7 cellular contexts compared by ENCODE assay signal in genomic region chr16:29604641-29605549, GRCh38. TPM values are rescaled to one million over a fixed set of nuclear protein-coding genes. Genes with fewer than 3 reads are reported as not detected.
DNase-seq lines count a peak whose midpoint lies in the region; ATAC-seq and TF ChIP-seq lines count a peak whose summit lies in the region.
"Not testable (repeated sequence)": the region's sequence is repeated elsewhere in the genome, so short reads cannot be mapped to it uniquely, and the experiment has no call there.

No MANE protein-coding gene starts in this region.

- not testable (repeated sequence) for H3K4me3 Mint-ChIP-seq in T-helper 2 cell treated with Interferon-gamma antibody and Interleukin-4, amounts not matched to agents 5 μg/mL and 100 μg/mL, for 36 hours; activated naive CD8-positive, alpha-beta T cell treated with anti-CD3 and anti-CD28 coated beads, Interleukin-2, amount 10 ng/mL, durations not matched to agents 7 days and 5 days

- H3K9ac ChIP-seq in DND-41 (ENCODE audit: low read depth, low read length) = not testable (repeated sequence)

- H3K36me3 ChIP-seq in DND-41 (ENCODE audit: insufficient read depth, low read length) (peaks cover 20% of the 10 kb centered on the region), MG63 (peaks cover 32% of the 10 kb centered on the region)
- H3K36me3 ChIP-seq in esophagus squamous epithelium = not testable (repeated sequence)

- not testable (repeated sequence) for ATAC-seq in DND-41 (ENCODE audit: insufficient read depth, low read depth); activated naive CD8-positive, alpha-beta T cell treated with anti-CD3 and anti-CD28 coated beads, Interleukin-2, amount 10 ng/mL, durations not matched to agents 7 days and 5 days (ENCODE audit: low read depth)

- peaks cover 89% of the 10 kb centered on the region for H3K79me2 ChIP-seq in DND-41 (ENCODE audit: insufficient read depth, low read length)

- peak overlapping the region; percentile 80 for H3K27ac Mint-ChIP-seq in T-helper 2 cell treated with Interferon-gamma antibody and Interleukin-4, amounts not matched to agents 5 μg/mL and 100 μg/mL, for 36 hours
- H3K27ac Mint-ChIP-seq in activated naive CD8-positive, alpha-beta T cell treated with anti-CD3 and anti-CD28 coated beads, Interleukin-2, amount 10 ng/mL, durations not matched to agents 7 days and 5 days = peak overlapping the region; percentile 72

- H3K27me3 Mint-ChIP-seq in T-helper 2 cell treated with Interferon-gamma antibody and Interleukin-4, amounts not matched to agents 5 μg/mL and 100 μg/mL, for 36 hours (ENCODE audit: low read depth); activated naive CD8-positive, alpha-beta T cell treated with anti-CD3 and anti-CD28 coated beads, Interleukin-2, amount 10 ng/mL, durations not matched to agents 7 days and 5 days: not testable (repeated sequence)

- H3K9me3 ChIP-seq in DND-41 (ENCODE audit: insufficient read depth, low read length, severe bottlenecking); MG63; esophagus squamous epithelium: not testable (repeated sequence)

- peaks cover 42% of the 10 kb centered on the region; the same call in 1 of the 2 replicates for H4K20me1 ChIP-seq in DND-41 (ENCODE audit: insufficient read depth, low read length)

- not testable (repeated sequence) for TF ChIP-seq POLR2A in esophagus squamous epithelium (IDR thresholded peaks at IDR 0.05)

- DNase-seq in DND-41; T-helper 2 cell treated with Interferon-gamma antibody and Interleukin-4, amounts not matched to agents 5 μg/mL and 100 μg/mL, for 36 hours (ENCODE audit: low spot score); activated naive CD8-positive, alpha-beta T cell treated with anti-CD3 and anti-CD28 coated beads, Interleukin-2, amount 10 ng/mL, durations not matched to agents 7 days and 5 days; esophagus squamous epithelium (lab: John Stamatoyannopoulos, UW): not testable (repeated sequence)
- peak; percentile 88 for DNase-seq in MG63
- peak; percentile 86 for DNase-seq in kidney glomerular epithelial cell (lab: John Stamatoyannopoulos, UW)
- peak; percentile 9 for DNase-seq in retina

- POLR2A ChIA-PET in activated naive CD8-positive, alpha-beta T cell treated with anti-CD3 and anti-CD28 coated beads, Interleukin-2, amount 10 ng/mL, durations not matched to agents 7 days and 5 days (lab: Charles Lee) = not testable (repeated sequence)

- not testable (repeated sequence) for H3K4me3 ChIP-seq in DND-41 (ENCODE audit: low read depth in 1 of 2, low read length in 2 of 2); MG63; esophagus squamous epithelium

- H3K36me3 Mint-ChIP-seq in T-helper 2 cell treated with Interferon-gamma antibody and Interleukin-4, amounts not matched to agents 5 μg/mL and 100 μg/mL, for 36 hours (ENCODE audit: low read depth) = peaks cover 12% of the 10 kb centered on the region
- H3K36me3 Mint-ChIP-seq in activated naive CD8-positive, alpha-beta T cell treated with anti-CD3 and anti-CD28 coated beads, Interleukin-2, amount 10 ng/mL, durations not matched to agents 7 days and 5 days = not testable (repeated sequence)

- peak overlapping the region; percentile 31; the same call in 1 of the 2 replicates for H3K4me2 ChIP-seq in DND-41 (ENCODE audit: insufficient read depth, low read length)

- TF ChIP-seq CTCF in DND-41 (IDR thresholded peaks at IDR 0.05; ENCODE audit: borderline replicate concordance, extremely low read depth, low read length, poor library complexity, severe bottlenecking); esophagus squamous epithelium (IDR thresholded peaks at IDR 0.05): not testable (repeated sequence)

- H3K27me3 ChIP-seq in DND-41 (ENCODE audit: insufficient read depth, low read length, poor library complexity); MG63; esophagus squamous epithelium: not testable (repeated sequence)

- H3K27ac ChIP-seq in DND-41 (ENCODE audit: low read length) = peak overlapping the region; percentile 36; the same call in 1 of the 2 replicates
- H3K27ac ChIP-seq in esophagus squamous epithelium = peak overlapping the region; percentile 21 to 46 (median 30)

- intact Hi-C loops in esophagus squamous epithelium (cut with DNase I) = not testable (repeated sequence)

- 47 to 64% methylated on average over 4 to 5 of the region's 21 CpGs for WGBS in esophagus squamous epithelium, 2 donors

- H2AFZ ChIP-seq in DND-41 (ENCODE audit: low read depth, low read length) = not testable (repeated sequence)

- H3K4me1 Mint-ChIP-seq in T-helper 2 cell treated with Interferon-gamma antibody and Interleukin-4, amounts not matched to agents 5 μg/mL and 100 μg/mL, for 36 hours (ENCODE audit: low read depth) = peaks cover 33% of the 10 kb centered on the region
- peaks cover 23% of the 10 kb centered on the region for H3K4me1 Mint-ChIP-seq in activated naive CD8-positive, alpha-beta T cell treated with anti-CD3 and anti-CD28 coated beads, Interleukin-2, amount 10 ng/mL, durations not matched to agents 7 days and 5 days

- H3K4me1 ChIP-seq in DND-41 (ENCODE audit: insufficient read depth, low read length) = peaks cover 44% of the 10 kb centered on the region
- H3K4me1 ChIP-seq in esophagus squamous epithelium = peaks cover 9 to 82% (median 16%) of the 10 kb centered on the region in 3 donors

- H3K9me3 Mint-ChIP-seq in T-helper 2 cell treated with Interferon-gamma antibody and Interleukin-4, amounts not matched to agents 5 μg/mL and 100 μg/mL, for 36 hours; activated naive CD8-positive, alpha-beta T cell treated with anti-CD3 and anti-CD28 coated beads, Interleukin-2, amount 10 ng/mL, durations not matched to agents 7 days and 5 days: not testable (repeated sequence)

RNA-seq across cellular contexts. Expression of gene SPN, which starts 58.2 kb away (rescaled TPM):
- not detected in 2 replicates for total RNA-seq in MG63 (2014; rRNA removed; shearing (Covaris generic); ENCODE audit: low replicate concordance)
- total RNA-seq in activated naive CD8-positive, alpha-beta T cell treated with anti-CD3 and anti-CD28 coated beads, Interleukin-2, amount 10 ng/mL, durations not matched to agents 7 days and 5 days = 100 to 1,000 TPM; 255 to 263 TPM
- 1 to 10 TPM; 1.3 to 4.2 (median 2.8) TPM for total RNA-seq in esophagus squamous epithelium

Comparison
In these comparisons a context has a peak if more than half of its experiments do, and no peak if none do; other contexts are left out.
1. RNA of gene SPN, which starts 58.2 kb away (total RNA-seq): 255 to 263 TPM in activated naive CD8-positive, alpha-beta T cell treated with anti-CD3 and anti-CD28 coated beads, Interleukin-2, amount 10 ng/mL, durations not matched to agents 7 days and 5 days; 1.3 to 4.2 TPM in esophagus squamous epithelium and not detected in MG63; every median in the first group is over 10 times any median in the second.